ENCODE assay signal across 8 cellular contexts in the genomic region with DNA sequence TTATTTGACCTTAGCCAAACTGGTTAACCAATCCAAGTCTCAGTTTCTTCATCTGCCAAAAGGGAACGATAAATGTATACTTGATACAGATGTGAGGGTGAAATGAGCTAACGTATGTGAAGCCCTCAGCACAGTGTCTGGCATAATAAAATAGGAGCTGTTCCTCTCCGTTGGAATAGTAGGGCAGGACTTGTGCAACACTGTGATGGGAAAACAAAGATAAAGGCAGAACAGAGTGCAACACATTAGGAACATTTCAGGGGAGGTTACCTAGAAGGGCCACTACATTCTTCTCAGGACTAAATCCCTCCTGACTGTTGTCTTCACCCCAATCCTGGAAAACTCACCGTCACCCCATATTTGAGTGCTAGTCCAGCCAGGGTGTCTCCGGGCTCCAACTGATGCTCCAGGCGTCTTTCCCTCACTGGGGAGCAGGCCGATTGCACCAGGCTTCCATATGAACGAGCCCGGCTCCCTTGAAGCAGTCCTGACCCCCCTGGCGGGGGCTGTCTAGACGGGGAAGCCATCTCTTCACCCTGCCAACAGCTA. TPM values are rescaled to one million over a fixed set of nuclear protein-coding genes. Genes with fewer than 3 reads are reported as not detected.
DNase-seq lines count a peak whose midpoint lies in the region; ATAC-seq and TF ChIP-seq lines count a peak whose summit lies in the region.

No MANE protein-coding gene starts in this region.

- TF ChIP-seq CTCF in MCF 10A (IDR thresholded peaks at IDR 0.05; ENCODE audit: unreplicated experiment), result no peak
- no peak for TF ChIP-seq CTCF in liver (IDR thresholded peaks at IDR 0.05; ENCODE audit: low read depth, low read length, missing input control)
- TF ChIP-seq CTCF in tibial nerve (IDR thresholded peaks at IDR 0.05), result no peak

- peaks cover 0 to 26% (median 10%) of the 10 kb centered on the region in 4 donors for H3K36me3 ChIP-seq in liver (ENCODE audit: control insufficient read depth in 4 of 4, insufficient read depth in 3 of 4, low read depth in 1 of 4, low read length in 3 of 4)
- H3K36me3 ChIP-seq in tibial nerve, result peaks cover 0 to 51% (median 0%) of the 10 kb centered on the region in 3 donors

- peak overlapping the region; percentile 39 to 91 for H3K9ac ChIP-seq in liver (ENCODE audit: low read depth in 1 of 2, low read length in 2 of 2)

- no peak for DNase-seq in activated CD4-positive, alpha-beta T cell treated with anti-CD3 and anti-CD28 coated beads for 36 hours
- no peak for DNase-seq in activated CD4-positive, alpha-beta T cell treated with anti-CD3 and anti-CD28 coated beads, Interleukin-2, amount 50 U/mL, for 48 hours
- no peak for DNase-seq in MCF 10A (ENCODE audit: unreplicated experiment)
- no peak for DNase-seq in tibial nerve (ENCODE audit: low spot score in 2 of 2)

- H3K4me1 ChIP-seq in liver (ENCODE audit: control insufficient read depth in 4 of 4, insufficient read depth in 4 of 4, low read length in 3 of 4) (peaks cover 3 to 31% (median 22%) of the 10 kb centered on the region in 4 donors), tibial nerve (peaks cover 5 to 52% (median 18%) of the 10 kb centered on the region in 4 donors)

- no peak for TF ChIP-seq POLR2A in tibial nerve (IDR thresholded peaks at IDR 0.05)

- H3K27me3 ChIP-seq in liver (ENCODE audit: control insufficient read depth in 4 of 4, insufficient read depth in 4 of 4, low read length in 3 of 4) (no peaks in the 10 kb centered on the region), tibial nerve (no peaks in the 10 kb centered on the region)

- peaks cover 65% of the 10 kb centered on the region for H3K36me3 Mint-ChIP-seq in activated CD4-positive, alpha-beta T cell treated with anti-CD3 and anti-CD28 coated beads for 36 hours (ENCODE audit: low read depth)
- peaks cover 50% of the 10 kb centered on the region for H3K36me3 Mint-ChIP-seq in MCF 10A (ENCODE audit: insufficient read depth, unreplicated experiment)

- POLR2A ChIA-PET in activated CD4-positive, alpha-beta T cell treated with anti-CD3 and anti-CD28 coated beads for 36 hours (lab: Charles Lee), result interaction anchor here (0.6 to 2.8 kb wide), 3 partner anchors 8 to 113 kb away, joined by 3 to 9 read pairs (median 4); partner anchors contain the start of gene TNFAIP8L2
- POLR2A ChIA-PET in MCF 10A (lab: Yijun Ruan, JAX), result interaction anchor here (0.6 to 4.8 kb wide), 18 partner anchors 8 to 284 kb away, joined by 3 to 91 read pairs (median 4); partner anchors contain the start of genes C1orf56, GABPB2, MINDY1 and PSMD4

- H3K4me3 Mint-ChIP-seq in activated CD4-positive, alpha-beta T cell treated with anti-CD3 and anti-CD28 coated beads for 36 hours, result peak overlapping the region; percentile 92
- H3K4me3 Mint-ChIP-seq in MCF 10A (ENCODE audit: unreplicated experiment), result peak overlapping the region; percentile 87

- TF ChIP-seq RAD21 in liver (IDR thresholded peaks at IDR 0.05), result peak in 1 of 2 donors; percentile 15

- H3K4me1 Mint-ChIP-seq in activated CD4-positive, alpha-beta T cell treated with anti-CD3 and anti-CD28 coated beads for 36 hours, result peaks cover 56% of the 10 kb centered on the region
- H3K4me1 Mint-ChIP-seq in MCF 10A (ENCODE audit: insufficient read depth, unreplicated experiment), result peaks cover 25% of the 10 kb centered on the region

- ATAC-seq in activated CD4-positive, alpha-beta T cell treated with anti-CD3 and anti-CD28 coated beads for 36 hours, result no peak
- ATAC-seq in HG03378 (IDR thresholded peaks at IDR 0.05; ENCODE audit: unreplicated experiment) (no peak), HG02798 (IDR thresholded peaks at IDR 0.05; ENCODE audit: poor library complexity, unreplicated experiment) (no peak), GM19467 (IDR thresholded peaks at IDR 0.05; ENCODE audit: unreplicated experiment) (no peak)

- no peaks in the 10 kb centered on the region for H3K27me3 Mint-ChIP-seq in activated CD4-positive, alpha-beta T cell treated with anti-CD3 and anti-CD28 coated beads for 36 hours
- H3K27me3 Mint-ChIP-seq in MCF 10A (ENCODE audit: insufficient read depth, unreplicated experiment), result no peaks in the 10 kb centered on the region

- H3K27ac ChIP-seq in liver (ENCODE audit: low read depth in 1 of 2, low read length in 2 of 2) (peak overlapping the region; percentile 63 to 84), tibial nerve (peak overlapping the region; percentile 77 to 95 (median 88))

- whole genome bisulfite sequencing in liver, result 13% methylated on average over 11 of the region's 11 CpGs
- WGBS in tibial nerve, 2 donors, result 8 to 15% methylated on average over 9 to 11 of the region's 11 CpGs

- H3K9me3 ChIP-seq in liver (ENCODE audit: control insufficient read depth in 4 of 4, low read length in 3 of 4) (no peaks in the 10 kb centered on the region), tibial nerve (no peaks in the 10 kb centered on the region)

- H3K4me3 ChIP-seq in liver (ENCODE audit: low read depth in 1 of 3, low read length in 3 of 3) (peak overlapping the region; percentile 56 to 88 (median 86)), tibial nerve (peak overlapping the region; percentile 56 to 79 (median 72))

- no peaks in the 10 kb centered on the region for H3K9me3 Mint-ChIP-seq in activated CD4-positive, alpha-beta T cell treated with anti-CD3 and anti-CD28 coated beads for 36 hours (ENCODE audit: low read depth)
- no peaks in the 10 kb centered on the region for H3K9me3 Mint-ChIP-seq in MCF 10A (ENCODE audit: unreplicated experiment)

- intact Hi-C loops in activated CD4-positive, alpha-beta T cell treated with anti-CD3 and anti-CD28 coated beads for 36 hours (cut with DNase I, micrococcal nuclease), result loop anchor here (1.0 to 10.0 kb wide), 5 partner anchors 9 to 600 kb away; partner anchors contain the start of genes GABPB2 (in 1 of the 2), PRUNE1 (in 1 of the 2), PSMB4 (in 1 of the 2) and TNFAIP8L2 (in 1 of the 2)
- intact Hi-C loops in MCF 10A (cut with micrococcal nuclease), result no loop called here

- no TSS peak for BruUV-seq in MCF 10A (replicated peaks; lab: Mats Ljungman, UMichigan)

- TF ChIP-seq EP300 in tibial nerve (IDR thresholded peaks at IDR 0.05), result no peak

- CTCF ChIA-PET in activated CD4-positive, alpha-beta T cell treated with anti-CD3 and anti-CD28 coated beads for 36 hours (lab: Charles Lee), result interaction anchor here (0.7 to 4.4 kb wide), 4 partner anchors 8 to 136 kb away, joined by 3 to 25 read pairs (median 4); partner anchors contain the start of genes PSMD4 and TNFAIP8L2
- CTCF ChIA-PET in MCF 10A (lab: Yijun Ruan, JAX), result interaction anchor here (0.6 to 2.4 kb wide), 7 partner anchors 8 to 54 kb away, joined by 3 to 12 read pairs (median 4); partner anchors contain the start of genes TMOD4, TNFAIP8L2 and VPS72

- peak overlapping the region; percentile 98 for H3K27ac Mint-ChIP-seq in activated CD4-positive, alpha-beta T cell treated with anti-CD3 and anti-CD28 coated beads for 36 hours
- peak overlapping the region; percentile 97 for H3K27ac Mint-ChIP-seq in MCF 10A (ENCODE audit: low read depth, unreplicated experiment)

TF ChIP-seq in liver, 16 proteins besides CTCF, POLR2A, EP300 and RAD21 (continues in another document):
- TF ChIP-seq MAX (IDR thresholded peaks at IDR 0.05) (no peak), SP1 (IDR thresholded peaks at IDR 0.05) (peak; percentile 2)

RNA-seq across cellular contexts. Expression of gene LYSMD1, which starts 0.9 kb away (rescaled TPM):
- 1 to 10 TPM; 4.3 to 5.1 TPM for total RNA-seq in activated CD4-positive, alpha-beta T cell treated with anti-CD3 and anti-CD28 coated beads for 36 hours
- 14.4 and 22.3 TPM in 2 replicates for total RNA-seq in MCF 10A (2022)
- total RNA-seq in liver, result 1 to 10 TPM; 2.8 to 4.4 TPM
- 1 to 10 TPM; 3.5 to 5.3 TPM for polyA plus RNA-seq in liver
- total RNA-seq in tibial nerve, result 10 to 100 TPM; 10.1 to 16.5 (median 13.8) TPM

RNA-seq across cellular contexts. Expression of gene SCNM1, which starts 1.1 kb away (rescaled TPM):
- total RNA-seq in activated CD4-positive, alpha-beta T cell treated with anti-CD3 and anti-CD28 coated beads for 36 hours, result 10 to 100 TPM; 64.3 to 90.8 TPM
- total RNA-seq in MCF 10A (2022), result 88.5 and 93.0 TPM in 2 replicates
- total RNA-seq in liver, result 10 to 100 TPM in 1 of 2 donors, 1 to 10 TPM in 1; 4.8 to 11.3 TPM
- polyA plus RNA-seq in liver, result 10 to 100 TPM in 1 of 2 donors, 1 to 10 TPM in 1; 9.7 to 14.3 TPM
- total RNA-seq in tibial nerve, result 10 to 100 TPM; 20.5 to 42.6 (median 31.2) TPM

RNA-seq across cellular contexts. Expression of gene TNFAIP8L2, which starts 8.4 kb away (rescaled TPM):
- 10 to 100 TPM; 18.4 to 19.2 TPM for total RNA-seq in activated CD4-positive, alpha-beta T cell treated with anti-CD3 and anti-CD28 coated beads for 36 hours
- total RNA-seq in MCF 10A (2022) (not detected in 2 replicates), liver (1 to 10 TPM; 4.4 to 8.7 TPM), tibial nerve (10 to 100 TPM in 1 of 4 donors, 1 to 10 TPM in 3; 4.4 to 12.9 (median 8.6) TPM)
- polyA plus RNA-seq in liver, result 1 to 10 TPM; 2.9 to 3.8 TPM

RNA-seq across cellular contexts. Expression of gene TMOD4, which starts 11.0 kb away (rescaled TPM):
- 1 to 10 TPM in 1 of 2 experiments, under 1 TPM in 1; 0.69 to 2.3 TPM for total RNA-seq in activated CD4-positive, alpha-beta T cell treated with anti-CD3 and anti-CD28 coated beads for 36 hours
- total RNA-seq in MCF 10A (2022), result 1.1 TPM in 1 of 2 replicates, not detected in the other
- total RNA-seq in liver, result not detected
- polyA plus RNA-seq in liver, result not detected
- 1 to 10 TPM in 2 of 4 donors, not detected in 2; 1.1 to 4.8 TPM for total RNA-seq in tibial nerve

RNA-seq across cellular contexts. Expression of gene SEMA6C, which starts 18.4 kb away (rescaled TPM):
- 1 to 10 TPM; 3.2 to 3.5 TPM for total RNA-seq in activated CD4-positive, alpha-beta T cell treated with anti-CD3 and anti-CD28 coated beads for 36 hours
- total RNA-seq in MCF 10A (2022) (2.3 and 9.5 TPM in 2 replicates), liver (1 to 10 TPM; 1.4 to 1.5 TPM), tibial nerve (10 to 100 TPM; 15.5 to 28.7 (median 18.7) TPM)
- 1 to 10 TPM; 1.4 TPM for polyA plus RNA-seq in liver
